In genomic region chr10:78462221-78462620, GRCh38 we compare ENCODE assay signal across 17 cellular contexts.
DNase-seq lines count a peak whose midpoint lies in the region; ATAC-seq, FAIRE-seq and TF ChIP-seq lines count a peak whose summit lies in the region.
"Had no signal": no experiment of that assay in that cellular context is flagged by ENCODE, and none has a peak within 500 bp of the region (broad histone marks: within the 10 kb centered on the region; RNA-seq: fewer than 3 reads in every experiment).

No MANE protein-coding gene starts in this region.

- TF ChIP-seq RAD21 in HepG2 (CRISPR knock-in tag; IDR thresholded peaks at IDR 0.05), result no peak

- peaks cover 18 to 24% of the 10 kb centered on the region in 2 experiments for H3K4me1 Mint-ChIP-seq in H9
- peaks cover 15% of the 10 kb centered on the region for H3K4me1 Mint-ChIP-seq in WTC11

- H3K4me3 ChIP-seq in astrocyte of the cerebellum (ENCODE audit: low read depth, low read length) (no peak overlapping the region), neuronal stem cell (ENCODE audit: low read length in 2 of 2) (no peak overlapping the region), HepG2 (replicated peaks in 1 of 3; ENCODE audit: insufficient read depth in 1 of 3, low read depth in 2 of 3, low read length in 3 of 3) (no peak overlapping the region), upper lobe of right lung (no peak overlapping the region)
- H3K4me3 ChIP-seq: SJCRH30 had no signal

- H3K4me3 Mint-ChIP-seq in H9, result no peak overlapping the region
- H3K4me3 Mint-ChIP-seq in WTC11, result no peak overlapping the region
- H3K4me3 Mint-ChIP-seq: CD8-positive, alpha-beta T cell had no signal

- H2AFZ ChIP-seq in H9 (ENCODE audit: low read length) (no peak overlapping the region), neuronal stem cell (ENCODE audit: low read length) (no peak overlapping the region), HepG2 (ENCODE audit: low read length) (no peak overlapping the region)

- H3K18ac ChIP-seq in H9 (ENCODE audit: insufficient read length, low read depth, low read length) (no peak overlapping the region), neuronal stem cell (ENCODE audit: low read length) (no peak overlapping the region)

- H3T11ph ChIP-seq in H9 (ENCODE audit: low read length), result no peak overlapping the region

- H3K9ac ChIP-seq in H9 (ENCODE audit: extremely low read depth, insufficient read length, low read length) (no peak overlapping the region), neuronal stem cell (ENCODE audit: low read depth, low read length, poor library complexity) (no peak overlapping the region), HepG2 (ENCODE audit: insufficient read depth, low read depth, low read length) (no peak overlapping the region)
- H3K9ac ChIP-seq: KMS-11 had no signal

- no peak overlapping the region for H3K4ac ChIP-seq in H9 (ENCODE audit: low read depth, low read length)
- no peak overlapping the region for H3K4ac ChIP-seq in neuronal stem cell (ENCODE audit: low read length)

- POLR2A ChIA-PET in HepG2 (lab: Yijun Ruan, JAX) (interaction anchor here (3.9 kb wide), 1 partner anchor 9 kb away, joined by 25 read pairs; no protein-coding TSS in a partner anchor), WTC11 (lab: Charles Lee) (no interaction called here)

- FAIRE-seq in HepG2 (lab: Jason Lieb, UNC), result no peak

- CTCF ChIA-PET in HepG2 (lab: Yijun Ruan, JAX; ENCODE audit: low intra/inter-chr PET ratio, low total read pairs), result no interaction called here
- CTCF ChIA-PET in WTC11 (lab: Charles Lee), result no interaction called here

- in situ Hi-C loops in astrocyte of the cerebellum (cut with HindIII; ENCODE audit: low sequenced_read_pairs) (no loop called here), HepG2 (cut with HindIII; ENCODE audit: extremely low pct_ligation_motif_present, low pct_unique_long_range_greater_than_20kb) (no loop called here)

- H3K4me2 ChIP-seq in H9 (ENCODE audit: insufficient read depth, insufficient read length, low read length), result no peak overlapping the region
- no peak overlapping the region for H3K4me2 ChIP-seq in neuronal stem cell (ENCODE audit: insufficient read depth, low read length, poor library complexity, severe bottlenecking)
- H3K4me2 ChIP-seq in HepG2 (ENCODE audit: low read depth, low read length), result no peak overlapping the region
- H3K4me2 ChIP-seq: KMS-11 had no signal

- H2BK5ac ChIP-seq in H9 (ENCODE audit: insufficient read length, low read length) (no peak overlapping the region), neuronal stem cell (ENCODE audit: low read length) (no peak overlapping the region)

- H3K79me1 ChIP-seq in H9 (ENCODE audit: insufficient read depth, low read depth, low read length, poor library complexity, severe bottlenecking) (no peaks in the 10 kb centered on the region), neuronal stem cell (ENCODE audit: low read depth, low read length) (no peaks in the 10 kb centered on the region)

- no peak overlapping the region for H2BK120ac ChIP-seq in H9 (ENCODE audit: low read depth, low read length, poor library complexity, severe bottlenecking)
- peak overlapping the region; percentile 29 for H2BK120ac ChIP-seq in neuronal stem cell (ENCODE audit: low read depth, low read length)

- H3K14ac ChIP-seq in H9 (ENCODE audit: insufficient read depth, low read length) (no peak overlapping the region), neuronal stem cell (ENCODE audit: low read length) (no peak overlapping the region)

- WGBS in H9 (ENCODE audit: extremely low coverage, insufficient read length, low lambda C conversion rate), result no CpG with 5 or more reads among the region's 4 CpGs
- WGBS in neuronal stem cell (ENCODE audit: extremely low coverage in 2 of 2, insufficient read length in 2 of 2, insufficient replicate concordance in 1 of 2), 2 donors, result no CpG with 5 or more reads among the region's 4 CpGs
- WGBS in HepG2 (ENCODE audit: low lambda C conversion rate), result 97% methylated on average over 4 of the region's 4 CpGs

- intact Hi-C loops in HepG2 (cut with micrococcal nuclease; ENCODE audit: unreplicated experiment), result no loop called here
- intact Hi-C loops in upper lobe of right lung (cut with DNase I), result no loop called here

- H3K23ac ChIP-seq in H9 (ENCODE audit: insufficient read length, low read depth, low read length), result no peak overlapping the region
- H3K23ac ChIP-seq in neuronal stem cell (ENCODE audit: low read depth, low read length, poor library complexity), result no peak overlapping the region

- H2AK5ac ChIP-seq in H9 (ENCODE audit: insufficient read length, low read length) (no peak overlapping the region), neuronal stem cell (ENCODE audit: low read depth, low read length) (no peak overlapping the region)

- H3K27ac Mint-ChIP-seq in H9, result no peak overlapping the region
- H3K27ac Mint-ChIP-seq in WTC11, result no peak overlapping the region
- H3K27ac Mint-ChIP-seq: CD8-positive, alpha-beta T cell had no signal

- TF ChIP-seq CTCF in C4-2B (conservative IDR thresholded peaks at IDR 0.05) (no peak), H9 (conservative IDR thresholded peaks at IDR 0.05) (no peak), astrocyte of the cerebellum (IDR thresholded peaks at IDR 0.05; ENCODE audit: low read depth, low read length, missing control alignments) (no peak), HepG2 (CRISPR knock-in tag; IDR thresholded peaks at IDR 0.05) (no peak), upper lobe of right lung (IDR thresholded peaks at IDR 0.05) (no peak), WTC11 (IDR thresholded peaks at IDR 0.05) (no peak)

- H3K4me1 ChIP-seq in H9 (ENCODE audit: insufficient read depth, low read length) (peaks cover 4% of the 10 kb centered on the region; the same call in 1 of the 2 replicates), neuronal stem cell (ENCODE audit: control insufficient read depth in 2 of 2, insufficient read depth in 1 of 2, low read depth in 1 of 2, low read length in 2 of 2) (peaks cover 14 to 16% of the 10 kb centered on the region in 2 donors), HepG2 (ENCODE audit: insufficient read depth, low read length) (peaks cover 59% of the 10 kb centered on the region), upper lobe of right lung (no peaks in the 10 kb centered on the region)

- H3K36me3 ChIP-seq in neuronal stem cell (replicated peaks in 1 of 2; ENCODE audit: control insufficient read depth in 2 of 2, insufficient read depth in 2 of 2, low read length in 2 of 2), result no peaks in the 10 kb centered on the region
- no peaks in the 10 kb centered on the region for H3K36me3 ChIP-seq in HepG2 (replicated peaks in 1 of 2; ENCODE audit: control insufficient read depth in 1 of 2, insufficient read depth in 2 of 2, low read length in 2 of 2)
- no peaks in the 10 kb centered on the region for H3K36me3 ChIP-seq in upper lobe of right lung
- H3K36me3 ChIP-seq: SJCRH30 had no signal

- H4K91ac ChIP-seq in H9 (ENCODE audit: insufficient read length, low read depth, low read length) (no peak overlapping the region), neuronal stem cell (ENCODE audit: low read depth, low read length, poor library complexity) (no peak overlapping the region)

- H2BK15ac ChIP-seq in H9 (ENCODE audit: low read depth, low read length), result no peak overlapping the region
- peak overlapping the region; percentile 12 for H2BK15ac ChIP-seq in neuronal stem cell (ENCODE audit: low read length)

- H3K9me3 Mint-ChIP-seq in H9, result peaks cover 0 to under 1% of the 10 kb centered on the region in 2 experiments; a peak in 1 of 5 replicates
- H3K9me3 Mint-ChIP-seq in WTC11, result peaks cover under 1% of the 10 kb centered on the region
- H3K9me3 Mint-ChIP-seq: CD8-positive, alpha-beta T cell had no signal

- peak; percentile 12 for DNase-seq in H9
- peak; percentile 18 for DNase-seq in astrocyte of the cerebellum (ENCODE audit: low read depth)
- no peak for DNase-seq in neuronal stem cell (ENCODE audit: low spot score)
- no peak for DNase-seq in HepG2 (ENCODE audit: low spot score)
- DNase-seq in upper lobe of right lung, result no peak
- DNase-seq in WTC11 (ENCODE audit: low spot score), result no peak
- DNase-seq: DMS53, GOT3, NCI-H1436, NCI-H1930, NCI-H345, NCI-H526, SJCRH30 had no signal

- no peak overlapping the region for H2BK20ac ChIP-seq in H9 (ENCODE audit: low read depth, low read length, poor library complexity, severe bottlenecking)

- H3K56ac ChIP-seq in H9 (ENCODE audit: insufficient read length, low read depth, low read length), result no peak overlapping the region

- H3K27ac ChIP-seq in C4-2B, result peak overlapping the region; percentile 3; the same call in 1 of the 2 replicates
- H3K27ac ChIP-seq in H9 (ENCODE audit: insufficient read length, low read depth, low read length), result no peak overlapping the region
- H3K27ac ChIP-seq in neuronal stem cell (replicated peaks; ENCODE audit: low read length), result no peak overlapping the region
- H3K27ac ChIP-seq in HepG2 (ENCODE audit: extremely low read length, insufficient read depth, low read length), result no peak overlapping the region
- H3K27ac ChIP-seq in upper lobe of right lung, result no peak overlapping the region
- H3K27ac ChIP-seq: KMS-11, SJCRH30 had no signal

- H4K20me1 ChIP-seq in H9 (ENCODE audit: control insufficient read depth, insufficient read depth, insufficient read length) (no peaks in the 10 kb centered on the region), HepG2 (ENCODE audit: insufficient read depth, low read length) (no peaks in the 10 kb centered on the region)

- H3K27me3 Mint-ChIP-seq in H9 (ENCODE audit: low read depth) (peaks cover 7% of the 10 kb centered on the region), WTC11 (ENCODE audit: low read depth) (no peaks in the 10 kb centered on the region)

- H4K8ac ChIP-seq in H9 (replicated peaks; ENCODE audit: insufficient read length, low read depth, low read length) (no peak overlapping the region), neuronal stem cell (ENCODE audit: low read depth, low read length) (no peak overlapping the region)

- no TSS peak for BruUV-seq in HepG2 (replicated peaks; lab: Mats Ljungman, UMichigan)

- H3K9me3 ChIP-seq in H9 (ENCODE audit: control insufficient read depth, low read depth, low read length), result no peaks in the 10 kb centered on the region
- H3K9me3 ChIP-seq in neuronal stem cell (replicated peaks in 1 of 2; ENCODE audit: control insufficient read depth in 2 of 2, insufficient read depth in 1 of 2, low read depth in 1 of 2, low read length in 2 of 2), result no peaks in the 10 kb centered on the region
- H3K9me3 ChIP-seq in HepG2 (ENCODE audit: low read length), result no peaks in the 10 kb centered on the region
- H3K9me3 ChIP-seq in upper lobe of right lung, result no peaks in the 10 kb centered on the region
- H3K9me3 ChIP-seq: SJCRH30 had no signal

- TF ChIP-seq EP300 in HepG2 (IDR thresholded peaks at IDR 0.05; ENCODE audit: low read depth in 2 of 2, low read length in 2 of 2) (no peak), HepG2 (CRISPR knock-in tag; IDR thresholded peaks at IDR 0.05; ENCODE audit: borderline replicate concordance) (no peak)

- no peak overlapping the region for H4K5ac ChIP-seq in H9 (ENCODE audit: insufficient read length, low read depth, low read length)

- no peaks in the 10 kb centered on the region for H3K27me3 ChIP-seq in H9 (ENCODE audit: insufficient read depth, low read length)
- H3K27me3 ChIP-seq in neuronal stem cell (ENCODE audit: control insufficient read depth in 3 of 3, insufficient read depth in 3 of 3, low read depth in 1 of 3, low read length in 3 of 3), result peaks cover 0 to 2% (median 0%) of the 10 kb centered on the region in 3 experiments
- no peaks in the 10 kb centered on the region for H3K27me3 ChIP-seq in HepG2 (ENCODE audit: control insufficient read depth in 1 of 2, insufficient read depth in 2 of 2, low read length in 2 of 2)
- H3K27me3 ChIP-seq in upper lobe of right lung, result no peaks in the 10 kb centered on the region
- H3K27me3 ChIP-seq: SJCRH30 had no signal

- no peaks in the 10 kb centered on the region for H3K79me2 ChIP-seq in H9 (ENCODE audit: insufficient read depth, low read length)
- H3K79me2 ChIP-seq in HepG2 (ENCODE audit: insufficient read depth, low read length), result no peaks in the 10 kb centered on the region

- no peak for TF ChIP-seq POLR2A in HepG2 (IDR thresholded peaks at IDR 0.05; ENCODE audit: insufficient read depth in 1 of 2, low read depth in 2 of 2, low read length in 2 of 2)

- H2BK12ac ChIP-seq in H9 (ENCODE audit: insufficient read length, low read depth, low read length) (no peak overlapping the region), neuronal stem cell (ENCODE audit: low read length) (no peak overlapping the region)

- H3K23me2 ChIP-seq in H9 (ENCODE audit: insufficient read length, low read depth, low read length, poor library complexity, severe bottlenecking), result no peaks in the 10 kb centered on the region

- H3K36me3 Mint-ChIP-seq in H9 (ENCODE audit: insufficient read depth in 1 of 3, low read depth in 3 of 3) (peaks cover 0 to under 1% (median 0%) of the 10 kb centered on the region in 3 experiments; a peak in 2 of 7 replicates), WTC11 (no peaks in the 10 kb centered on the region; the same call in 1 of the 2 replicates)
- H3K36me3 Mint-ChIP-seq: CD8-positive, alpha-beta T cell had no signal

- ATAC-seq in HepG2 (no peak), HG02938 (IDR thresholded peaks at IDR 0.05; ENCODE audit: unreplicated experiment) (no peak), upper lobe of right lung (no peak), WTC11 (no peak)
- ATAC-seq: CD8-positive, alpha-beta T cell had no signal

Comparison
In these comparisons a context has a peak if more than half of its experiments do, and no peak if none do; other contexts are left out.
1. DNase-seq: peak in H9 (single experiment) and astrocyte of the cerebellum (single experiment); none in neuronal stem cell (single experiment), HepG2 (single experiment), upper lobe of right lung (single experiment) and WTC11 (single experiment).